Comparison of ENCODE assay signal across 1 cellular context in genomic region chr17:64147110-64148016, GRCh38.
TF ChIP-seq lines count a peak whose summit lies in the region.

No MANE protein-coding gene starts in this region.

TF ChIP-seq in K562, 482 proteins besides CTCF, POLR2A, EP300 and RAD21 (continued from another document and continues in another):
- no peak for TF ChIP-seq ZNF740 (CRISPR knock-in tag; IDR thresholded peaks at IDR 0.05)
- no peak for TF ChIP-seq ZNF740 (tag; IDR thresholded peaks at IDR 0.05)
- 0 out of 4 replicates have a peak, but pooled peaks of 1 of the 2 experiments have one; percentile 3 for TF ChIP-seq SIN3A (IDR thresholded peaks at IDR 0.05; ENCODE audit: borderline replicate concordance in 2 of 2, control insufficient read depth in 1 of 2, low read depth in 2 of 2, low read length in 2 of 2)
- 0 out of 4 replicates have a peak, but pooled peaks of 1 of the 2 experiments have one; percentile 18 for TF ChIP-seq SRF (CRISPR knock-in tag; IDR thresholded peaks at IDR 0.05)
- no peak for TF ChIP-seq IFI16 (CRISPR knock-in tag; IDR thresholded peaks at IDR 0.05)
- no peak for TF ChIP-seq SREBF2 (CRISPR knock-in tag; IDR thresholded peaks at IDR 0.05)
- peak; percentile 20; the same call in 1 of the 2 replicates for TF ChIP-seq ATF4 (CRISPR knock-in tag; IDR thresholded peaks at IDR 0.05)
- peak; percentile 19 for TF ChIP-seq FUS (optimal IDR thresholded peaks at IDR 0.05; ENCODE audit: low read depth, low read length)
- 0 out of 2 replicates have a peak, but pooled peaks have one; percentile 31 for TF ChIP-seq RHOXF2B (CRISPR knock-in tag; conservative IDR thresholded peaks at IDR 0.05)
- TF ChIP-seq RNF219 (CRISPR knock-in tag; IDR thresholded peaks at IDR 0.05) = no peak
- no peak for TF ChIP-seq CBFA2T2 (conservative IDR thresholded peaks at IDR 0.05)
- TF ChIP-seq CBX8 (IDR thresholded peaks at IDR 0.05; ENCODE audit: borderline replicate concordance, extremely low read depth, low read depth, low read length, poor library complexity, severe bottlenecking) = no peak
- no peak for TF ChIP-seq TEAD1 (CRISPR knock-in tag; IDR thresholded peaks at IDR 0.05)
- TF ChIP-seq KDM5B (IDR thresholded peaks at IDR 0.05; ENCODE audit: insufficient replicate concordance, low read depth, low read length) = peak; percentile 10
- no peak for TF ChIP-seq HDGF (IDR thresholded peaks at IDR 0.05)
- TF ChIP-seq ZMIZ1 (IDR thresholded peaks at IDR 0.05; ENCODE audit: low read depth in 2 of 2, low read length in 2 of 2) = 0 out of 4 replicates have a peak, but pooled peaks of 1 of the 2 experiments have one; percentile 24
- TF ChIP-seq IRF9 (tag; IDR thresholded peaks at IDR 0.05) = peak; percentile 72; the same call in 1 of the 2 replicates
- TF ChIP-seq MLLT1 (IDR thresholded peaks at IDR 0.05) = no peak
- TF ChIP-seq RBM14 (IDR thresholded peaks at IDR 0.05; ENCODE audit: borderline replicate concordance, insufficient read depth, low read depth, low read length) = no peak
- TF ChIP-seq CREB5 (CRISPR knock-in tag; IDR thresholded peaks at IDR 0.05) = no peak
- TF ChIP-seq NBN (IDR thresholded peaks at IDR 0.05; ENCODE audit: low read depth) = no peak
- 0 out of 2 replicates have a peak, but pooled peaks have one; percentile 4 for TF ChIP-seq PTBP1 (IDR thresholded peaks at IDR 0.05; ENCODE audit: low read depth, low read length)
- no peak for TF ChIP-seq ZNF449 (CRISPR knock-in tag; IDR thresholded peaks at IDR 0.05)
- 0 out of 2 replicates have a peak, but pooled peaks have one; percentile 20 for TF ChIP-seq ZKSCAN8 (CRISPR knock-in tag; IDR thresholded peaks at IDR 0.05)
- TF ChIP-seq DPF2 (IDR thresholded peaks at IDR 0.05) = 0 out of 2 replicates have a peak, but pooled peaks have one; percentile 27
- TF ChIP-seq CEBPG (CRISPR knock-in tag; IDR thresholded peaks at IDR 0.05) = peak; percentile 91
- peak; percentile 97 to 98 for TF ChIP-seq CEBPG (tag; conservative IDR thresholded peaks at IDR 0.05 in 1 of 2, IDR thresholded peaks at IDR 0.05 in 1 of 2)
- no peak for TF ChIP-seq HCFC1 (IDR thresholded peaks at IDR 0.05; ENCODE audit: low read depth, low read length)
- peak; percentile 57 for TF ChIP-seq SUPT5H (IDR thresholded peaks at IDR 0.05)
- no peak for TF ChIP-seq E2F3 (CRISPR knock-in tag; IDR thresholded peaks at IDR 0.05)
- TF ChIP-seq ZNF75A (CRISPR knock-in tag; IDR thresholded peaks at IDR 0.05) = no peak
- TF ChIP-seq RBM17 (IDR thresholded peaks at IDR 0.05; ENCODE audit: borderline replicate concordance, low read depth, low read length) = no peak
- no peak; the same call in 1 of the 2 replicates for TF ChIP-seq DEAF1 (CRISPR knock-in tag; IDR thresholded peaks at IDR 0.05)
- peak in 1 of 3 experiments; percentile 38; a peak in 1 of 6 replicates for TF ChIP-seq ZBTB11 (CRISPR knock-in tag; IDR thresholded peaks at IDR 0.05)
- peak; percentile 73 to 82 for TF ChIP-seq MNT (conservative IDR thresholded peaks at IDR 0.05)
- no peak for TF ChIP-seq ZNF124 (CRISPR knock-in tag; IDR thresholded peaks at IDR 0.05)
- 0 out of 2 replicates have a peak, but pooled peaks have one; percentile 25 for TF ChIP-seq KHSRP (IDR thresholded peaks at IDR 0.05)
